In genomic region chr17:51734462-51734861, GRCh38 we compare ENCODE assay signal across 11 cellular contexts.
DNase-seq lines count a peak whose midpoint lies in the region; ATAC-seq and TF ChIP-seq lines count a peak whose summit lies in the region.
"Had no signal": no experiment of that assay in that cellular context is flagged by ENCODE, and none has a peak within 500 bp of the region (broad histone marks: within the 10 kb centered on the region; RNA-seq: fewer than 3 reads in every experiment).

No MANE protein-coding gene starts in this region.

- intact Hi-C loops in activated CD4-positive, alpha-beta T cell treated with anti-CD3 and anti-CD28 coated beads, Interleukin-2, amount 10 ng/mL, durations not matched to agents 24 days and 14 days (cut with micrococcal nuclease), result no loop called here

- peak; percentile 12 for TF ChIP-seq CTCF in choroid plexus epithelial cell (conservative IDR thresholded peaks at IDR 0.05; ENCODE audit: low read depth, low read length)
- TF ChIP-seq CTCF in progenitor cell of endocrine pancreas (IDR thresholded peaks at IDR 0.05; ENCODE audit: unreplicated experiment), result peak; percentile 57
- no peak for TF ChIP-seq CTCF in brain microvascular endothelial cell (IDR thresholded peaks at IDR 0.05; ENCODE audit: low read depth, low read length, missing control alignments)

- no peak overlapping the region for H3K27ac Mint-ChIP-seq in activated CD4-positive, alpha-beta T cell treated with anti-CD3 and anti-CD28 coated beads, Interleukin-2, amount 10 ng/mL, durations not matched to agents 24 days and 14 days
- H3K27ac Mint-ChIP-seq in progenitor cell of endocrine pancreas, result no peak overlapping the region

- H3K9me3 Mint-ChIP-seq in activated CD4-positive, alpha-beta T cell treated with anti-CD3 and anti-CD28 coated beads, Interleukin-2, amount 10 ng/mL, durations not matched to agents 24 days and 14 days, result no peaks in the 10 kb centered on the region
- H3K9me3 Mint-ChIP-seq in progenitor cell of endocrine pancreas (ENCODE audit: low read depth), result no peaks in the 10 kb centered on the region
- H3K9me3 Mint-ChIP-seq: activated T-cell treated with anti-CD3 and anti-CD28 coated beads, Interleukin-2, amount 50 U/mL, for 4 hours had no signal

- peaks cover 6% of the 10 kb centered on the region for H3K27me3 Mint-ChIP-seq in activated CD4-positive, alpha-beta T cell treated with anti-CD3 and anti-CD28 coated beads, Interleukin-2, amount 10 ng/mL, durations not matched to agents 24 days and 14 days
- H3K27me3 Mint-ChIP-seq in progenitor cell of endocrine pancreas, result peaks cover 45% of the 10 kb centered on the region

- no peak overlapping the region for H3K4me3 ChIP-seq in Jurkat, Clone E6-1 (ENCODE audit: low read length)
- no peak overlapping the region for H3K4me3 ChIP-seq in choroid plexus epithelial cell (ENCODE audit: low read depth, low read length)
- no peak overlapping the region for H3K4me3 ChIP-seq in brain microvascular endothelial cell (ENCODE audit: low read depth, low read length)
- H3K4me3 ChIP-seq: MG63, Peyer's patch had no signal

- H3K36me3 ChIP-seq in brain microvascular endothelial cell (replicated peaks), result no peaks in the 10 kb centered on the region
- H3K36me3 ChIP-seq: MG63, Peyer's patch had no signal

- in situ Hi-C loops in brain microvascular endothelial cell (cut with HindIII; ENCODE audit: low pct_ligation_motif_present, low sequenced_read_pairs), result no loop called here

- no peak overlapping the region for H3K4me3 Mint-ChIP-seq in activated CD4-positive, alpha-beta T cell treated with anti-CD3 and anti-CD28 coated beads, Interleukin-2, amount 10 ng/mL, durations not matched to agents 24 days and 14 days
- H3K4me3 Mint-ChIP-seq in progenitor cell of endocrine pancreas (ENCODE audit: low read depth), result no peak overlapping the region
- H3K4me3 Mint-ChIP-seq: activated T-cell treated with anti-CD3 and anti-CD28 coated beads, Interleukin-2, amount 50 U/mL, for 4 hours had no signal

- no peaks in the 10 kb centered on the region for H3K27me3 ChIP-seq in brain microvascular endothelial cell (replicated peaks)
- H3K27me3 ChIP-seq: MG63, Peyer's patch had no signal

- no peak for ATAC-seq in GM21786 (IDR thresholded peaks at IDR 0.05; ENCODE audit: unreplicated experiment)
- ATAC-seq: activated T-cell treated with anti-CD3 and anti-CD28 coated beads, Interleukin-2, amount 50 U/mL, for 4 hours had no signal

- no peaks in the 10 kb centered on the region for H3K4me1 Mint-ChIP-seq in activated CD4-positive, alpha-beta T cell treated with anti-CD3 and anti-CD28 coated beads, Interleukin-2, amount 10 ng/mL, durations not matched to agents 24 days and 14 days
- H3K4me1 Mint-ChIP-seq in progenitor cell of endocrine pancreas (ENCODE audit: low read depth), result peaks cover 5% of the 10 kb centered on the region

- H3K27ac ChIP-seq in brain microvascular endothelial cell, result no peak overlapping the region
- H3K27ac ChIP-seq: Peyer's patch had no signal

- DNase-seq in activated CD4-positive, alpha-beta T cell treated with anti-CD3 and anti-CD28 coated beads, Interleukin-2, amount 10 ng/mL, durations not matched to agents 24 days and 14 days, result peak; percentile 57
- DNase-seq in activated CD4-positive, alpha-beta T cell treated with anti-CD3 and anti-CD28 coated beads, Interleukin-2, amount 50 U/mL, for 1 hour, result no peak
- DNase-seq in Jurkat, Clone E6-1 (ENCODE audit: low read depth, low spot score), result peak; percentile 5
- DNase-seq in choroid plexus epithelial cell (ENCODE audit: low read depth) (no peak), progenitor cell of endocrine pancreas (ENCODE audit: low spot score, unreplicated experiment) (no peak), NCI-H1436 treated with DMSO at 0.1 percent for 48 hours (lab: John Stamatoyannopoulos, UW) (no peak), brain microvascular endothelial cell (no peak)
- DNase-seq: activated T-cell treated with anti-CD3 and anti-CD28 coated beads, Interleukin-2, amount 50 U/mL, for 4 hours; MG63; Peyer's patch had no signal

- no peaks in the 10 kb centered on the region for H3K36me3 Mint-ChIP-seq in activated CD4-positive, alpha-beta T cell treated with anti-CD3 and anti-CD28 coated beads, Interleukin-2, amount 10 ng/mL, durations not matched to agents 24 days and 14 days (ENCODE audit: low read depth)
- H3K36me3 Mint-ChIP-seq in progenitor cell of endocrine pancreas (ENCODE audit: insufficient read depth), result no peaks in the 10 kb centered on the region

Comparison
In these comparisons a context has a peak if more than half of its experiments do, and no peak if none do; other contexts are left out.
1. DNase-seq: peak in activated CD4-positive, alpha-beta T cell treated with anti-CD3 and anti-CD28 coated beads, Interleukin-2, amount 10 ng/mL, durations not matched to agents 24 days and 14 days (single experiment) and Jurkat, Clone E6-1 (single experiment); none in activated CD4-positive, alpha-beta T cell treated with anti-CD3 and anti-CD28 coated beads, Interleukin-2, amount 50 U/mL, for 1 hour (single experiment), choroid plexus epithelial cell (single experiment), progenitor cell of endocrine pancreas (single experiment), NCI-H1436 treated with DMSO at 0.1 percent for 48 hours (single experiment) and brain microvascular endothelial cell (single experiment).